In the genomic region with DNA sequence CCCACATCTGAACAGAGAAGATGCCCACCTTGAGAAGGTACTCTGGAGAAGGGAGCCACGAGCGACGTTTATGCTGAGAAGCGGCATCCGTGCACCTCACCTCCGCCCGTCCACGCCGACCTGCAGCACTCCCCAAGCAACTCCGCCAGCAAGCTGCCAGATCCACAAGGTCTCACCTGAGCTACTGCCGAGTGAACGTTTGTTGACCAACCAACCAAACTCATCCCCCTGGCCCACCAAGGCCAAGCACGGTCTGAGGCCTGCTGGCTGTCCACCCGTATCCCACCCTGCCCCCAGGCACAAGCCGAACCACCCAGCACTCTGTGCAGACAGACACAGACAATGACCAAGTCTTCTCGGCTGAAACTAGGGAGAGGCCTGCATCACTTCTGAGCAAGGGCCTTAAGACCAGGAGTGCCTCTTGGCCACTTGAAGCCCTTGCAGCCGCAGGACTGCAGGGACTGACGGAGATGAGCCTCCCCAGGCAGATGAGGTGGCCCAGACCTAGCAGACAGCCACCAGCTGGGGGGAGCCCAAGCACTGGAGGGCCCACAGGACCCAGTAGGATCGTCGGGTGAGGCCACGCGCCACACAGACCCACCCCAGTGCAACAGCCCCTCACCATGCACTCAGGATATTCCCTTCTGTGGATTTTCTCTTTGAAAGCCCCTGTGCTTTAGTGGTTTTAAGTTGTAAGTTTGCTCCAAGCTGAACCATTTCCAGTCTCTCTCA, we compare ENCODE assay signal across 21 cellular contexts. TPM values are rescaled to one million over a fixed set of nuclear protein-coding genes. Genes with fewer than 3 reads are reported as not detected.
DNase-seq lines count a peak whose midpoint lies in the region; ATAC-seq, FAIRE-seq and TF ChIP-seq lines count a peak whose summit lies in the region.
"Had no signal": no experiment of that assay in that cellular context is flagged by ENCODE, and none has a peak within 500 bp of the region (broad histone marks: within the 10 kb centered on the region; RNA-seq: fewer than 3 reads in every experiment).

No MANE protein-coding gene starts in this region.

- H3K18ac ChIP-seq in neuronal stem cell (ENCODE audit: low read length) = no peak overlapping the region

- H3K27me3 Mint-ChIP-seq in activated naive CD4-positive, alpha-beta T cell treated with anti-CD3 and anti-CD28 coated beads, Interleukin-2, amount 10 ng/mL, durations not matched to agents 7 days and 5 days = no peaks in the 10 kb centered on the region
- no peaks in the 10 kb centered on the region for H3K27me3 Mint-ChIP-seq in chondrocyte (ENCODE audit: low read depth)
- H3K27me3 Mint-ChIP-seq: CD8-positive, alpha-beta memory T cell had no signal

- H3K27ac ChIP-seq in neuronal stem cell (replicated peaks; ENCODE audit: low read length) = no peak overlapping the region
- H3K27ac ChIP-seq in upper lobe of right lung = no peak overlapping the region
- no peak overlapping the region for H3K27ac ChIP-seq in right cardiac atrium (ENCODE audit: low read length)
- H3K27ac ChIP-seq in transverse colon = no peak overlapping the region
- H3K27ac ChIP-seq: KMS-11 had no signal

- H3K27ac Mint-ChIP-seq in activated naive CD4-positive, alpha-beta T cell treated with anti-CD3 and anti-CD28 coated beads, Interleukin-2, amount 10 ng/mL, durations not matched to agents 7 days and 5 days = peak overlapping the region; percentile 24
- no peak overlapping the region for H3K27ac Mint-ChIP-seq in chondrocyte (ENCODE audit: unreplicated experiment)
- H3K27ac Mint-ChIP-seq: HFFc6 had no signal

- no peak overlapping the region for H2BK12ac ChIP-seq in neuronal stem cell (ENCODE audit: low read length)

- H4K8ac ChIP-seq in neuronal stem cell (ENCODE audit: low read depth, low read length) = no peak overlapping the region

- H3K9ac ChIP-seq in neuronal stem cell (ENCODE audit: low read depth, low read length, poor library complexity) = peak overlapping the region; percentile 12
- H3K9ac ChIP-seq: KMS-11 had no signal

- TF ChIP-seq CTCF in chondrocyte (IDR thresholded peaks at IDR 0.05) (no peak), upper lobe of right lung (IDR thresholded peaks at IDR 0.05) (no peak), transverse colon (IDR thresholded peaks at IDR 0.05) (no peak)

- no peak overlapping the region for H2AK5ac ChIP-seq in neuronal stem cell (ENCODE audit: low read depth, low read length)

- no peaks in the 10 kb centered on the region for H3K27me3 ChIP-seq in neuronal stem cell (ENCODE audit: control insufficient read depth in 3 of 3, insufficient read depth in 3 of 3, low read depth in 1 of 3, low read length in 3 of 3)
- H3K27me3 ChIP-seq in upper lobe of right lung = no peaks in the 10 kb centered on the region
- no peaks in the 10 kb centered on the region for H3K27me3 ChIP-seq in right cardiac atrium (ENCODE audit: control insufficient read depth, insufficient read depth)
- no peaks in the 10 kb centered on the region for H3K27me3 ChIP-seq in transverse colon
- H3K27me3 ChIP-seq: BE2C had no signal

- no peak overlapping the region for H2BK120ac ChIP-seq in neuronal stem cell (ENCODE audit: low read depth, low read length)

- H3K4me3 Mint-ChIP-seq in activated naive CD4-positive, alpha-beta T cell treated with anti-CD3 and anti-CD28 coated beads, Interleukin-2, amount 10 ng/mL, durations not matched to agents 7 days and 5 days = no peak overlapping the region
- H3K4me3 Mint-ChIP-seq in chondrocyte (ENCODE audit: unreplicated experiment) = no peak overlapping the region
- H3K4me3 Mint-ChIP-seq: HFFc6 had no signal

- no peak for DNase-seq in activated naive CD4-positive, alpha-beta T cell treated with anti-CD3 and anti-CD28 coated beads, Interleukin-2, amount 10 ng/mL, durations not matched to agents 7 days and 5 days
- DNase-seq in activated naive CD4-positive, alpha-beta T cell treated with anti-CD3 and anti-CD28 coated beads, Interleukin-2, amount 50 U/mL, for 16 hours = no peak
- peak; percentile 90 for DNase-seq in chondrocyte (ENCODE audit: low spot score)
- DNase-seq in neuronal stem cell (ENCODE audit: low spot score) = no peak
- peak; percentile 36 for DNase-seq in upper lobe of right lung
- DNase-seq in right cardiac atrium = no peak
- DNase-seq in RCC 7860 (ENCODE audit: low spot score) = no peak
- no peak for DNase-seq in transverse colon
- DNase-seq: BE2C; CD8-positive, alpha-beta memory T cell; DMS79 treated with DMSO at 0.1 percent for 48 hours; HFFc6; NCI-H1417 treated with DMSO at 0.1 percent for 48 hours; NCI-H187 treated with DMSO at 0.1 percent for 48 hours; NCI-H226; NCI-H524 treated with DMSO at 0.1 percent for 48 hours; RPMI8226; SIG-M5 had no signal

- H4K91ac ChIP-seq in neuronal stem cell (ENCODE audit: low read depth, low read length, poor library complexity) = no peak overlapping the region

- no peak overlapping the region for H3K4me2 ChIP-seq in neuronal stem cell (ENCODE audit: insufficient read depth, low read length, poor library complexity, severe bottlenecking)
- H3K4me2 ChIP-seq: KMS-11 had no signal

- H3K9me3 Mint-ChIP-seq in activated naive CD4-positive, alpha-beta T cell treated with anti-CD3 and anti-CD28 coated beads, Interleukin-2, amount 10 ng/mL, durations not matched to agents 7 days and 5 days = no peaks in the 10 kb centered on the region
- no peaks in the 10 kb centered on the region for H3K9me3 Mint-ChIP-seq in chondrocyte (ENCODE audit: low read depth)
- H3K9me3 Mint-ChIP-seq: CD8-positive, alpha-beta memory T cell; HFFc6 had no signal

- H3K9me3 ChIP-seq in neuronal stem cell (replicated peaks in 1 of 2; ENCODE audit: control insufficient read depth in 2 of 2, insufficient read depth in 1 of 2, low read depth in 1 of 2, low read length in 2 of 2) = peaks cover 6 to 27% of the 10 kb centered on the region in 2 donors
- H3K9me3 ChIP-seq in upper lobe of right lung = no peaks in the 10 kb centered on the region
- H3K9me3 ChIP-seq in right cardiac atrium (ENCODE audit: control insufficient read depth, low read length) = no peaks in the 10 kb centered on the region
- H3K9me3 ChIP-seq in transverse colon = no peaks in the 10 kb centered on the region

- no peak overlapping the region for H2BK15ac ChIP-seq in neuronal stem cell (ENCODE audit: low read length)

- H3K4me1 ChIP-seq in neuronal stem cell (ENCODE audit: control insufficient read depth in 2 of 2, insufficient read depth in 1 of 2, low read depth in 1 of 2, low read length in 2 of 2) (peaks cover 0 to 4% of the 10 kb centered on the region in 2 donors), upper lobe of right lung (no peaks in the 10 kb centered on the region), right cardiac atrium (ENCODE audit: control insufficient read depth, insufficient read depth, low read length) (no peaks in the 10 kb centered on the region), transverse colon (peaks cover 0 to 11% (median 0%) of the 10 kb centered on the region in 4 donors)
- H3K4me1 ChIP-seq: BE2C had no signal

- TF ChIP-seq EP300 in transverse colon (IDR thresholded peaks at IDR 0.05; ENCODE audit: low read depth) = no peak

- intact Hi-C loops in upper lobe of right lung (cut with DNase I) = no loop called here
- intact Hi-C loops in right cardiac atrium (cut with DNase I) = no loop called here
- intact Hi-C loops in transverse colon (cut with DNase I; ENCODE audit: low total_unique reads) = no loop called here

- H3K4me3 ChIP-seq in neuronal stem cell (ENCODE audit: low read length in 2 of 2) = no peak overlapping the region
- H3K4me3 ChIP-seq in upper lobe of right lung = no peak overlapping the region
- no peak overlapping the region for H3K4me3 ChIP-seq in right cardiac atrium (ENCODE audit: low read length)
- no peak overlapping the region for H3K4me3 ChIP-seq in transverse colon

- no peak for FAIRE-seq in RCC 7860 (lab: Jason Lieb, UNC)
- FAIRE-seq: A204.1, H54 had no signal

- no peak for TF ChIP-seq POLR2A in transverse colon (IDR thresholded peaks at IDR 0.05)

- no peak overlapping the region for H3K4ac ChIP-seq in neuronal stem cell (ENCODE audit: low read length)

- CTCF ChIA-PET in activated naive CD4-positive, alpha-beta T cell treated with anti-CD3 and anti-CD28 coated beads, Interleukin-2, amount 10 ng/mL, durations not matched to agents 7 days and 5 days (lab: Charles Lee) = interaction anchor here (1.0 kb wide), 1 partner anchor 43 kb away, joined by 3 read pairs; no protein-coding TSS in a partner anchor

- no peak overlapping the region for H2BK5ac ChIP-seq in neuronal stem cell (ENCODE audit: low read length)

- H2AFZ ChIP-seq in neuronal stem cell (ENCODE audit: low read length) = no peak overlapping the region

- peaks cover 1% of the 10 kb centered on the region for H3K36me3 Mint-ChIP-seq in activated naive CD4-positive, alpha-beta T cell treated with anti-CD3 and anti-CD28 coated beads, Interleukin-2, amount 10 ng/mL, durations not matched to agents 7 days and 5 days
- no peaks in the 10 kb centered on the region for H3K36me3 Mint-ChIP-seq in chondrocyte (ENCODE audit: low read depth)

- in situ Hi-C loops in transverse colon (cut with MboI; ENCODE audit: low pct_ligation_motif_present in 1 of 4, low pct_unique_long_range_greater_than_20kb in 1 of 4, low sequenced_read_pairs in 3 of 4) = no loop called here

- peaks cover 11% of the 10 kb centered on the region for H3K4me1 Mint-ChIP-seq in activated naive CD4-positive, alpha-beta T cell treated with anti-CD3 and anti-CD28 coated beads, Interleukin-2, amount 10 ng/mL, durations not matched to agents 7 days and 5 days
- H3K4me1 Mint-ChIP-seq in chondrocyte (ENCODE audit: low read depth) = peaks cover 4% of the 10 kb centered on the region

- no CpG with 5 or more reads among the region's 22 CpGs for WGBS in neuronal stem cell (ENCODE audit: extremely low coverage in 2 of 2, insufficient read length in 2 of 2, insufficient replicate concordance in 1 of 2), 2 donors
- WGBS in right cardiac atrium = 93% methylated on average over 22 of the region's 22 CpGs
- WGBS in transverse colon (ENCODE audit: low coverage in 1 of 2), 2 donors = 91 to 100% methylated on average over 3 to 21 of the region's 22 CpGs

- no peak overlapping the region for H3K23ac ChIP-seq in neuronal stem cell (ENCODE audit: low read depth, low read length, poor library complexity)

- ATAC-seq in upper lobe of right lung = no peak
- no peak for ATAC-seq in right cardiac atrium

- H3K36me3 ChIP-seq in neuronal stem cell (replicated peaks in 1 of 2; ENCODE audit: control insufficient read depth in 2 of 2, insufficient read depth in 2 of 2, low read length in 2 of 2) (peaks cover 20 to 35% of the 10 kb centered on the region in 2 donors), upper lobe of right lung (no peaks in the 10 kb centered on the region), transverse colon (no peaks in the 10 kb centered on the region)

- peaks cover 40% of the 10 kb centered on the region for H3K79me1 ChIP-seq in neuronal stem cell (ENCODE audit: low read depth, low read length)

- H3K14ac ChIP-seq in neuronal stem cell (ENCODE audit: low read length) = no peak overlapping the region

RNA-seq across cellular contexts. Expression of a gene that starts 12.1 kb away (rescaled TPM):
- total RNA-seq in chondrocyte = 11.5 to 16.3 TPM (median 14.8 TPM) in 3 replicates
- polyA plus RNA-seq in neuronal stem cell (2013, experiment 1 of 2) = 13.5 TPM
- polyA plus RNA-seq in neuronal stem cell (2013, experiment 2 of 2) = 15.0 TPM
- total RNA-seq in upper lobe of right lung = 19.6 TPM
- 10 to 100 TPM in 1 of 4 donors, 1 to 10 TPM in 3; 7.0 to 13.6 (median 8.6) TPM for total RNA-seq in right cardiac atrium
- polyA plus RNA-seq in right cardiac atrium = 3.8 TPM
- 10 to 100 TPM; 18.9 to 39.5 (median 24.3) TPM for total RNA-seq in transverse colon

Comparison
In these comparisons a context has a peak if more than half of its experiments do, and no peak if none do; other contexts are left out.
1. DNase-seq: peak in chondrocyte (single experiment) and upper lobe of right lung (single experiment); none in activated naive CD4-positive, alpha-beta T cell treated with anti-CD3 and anti-CD28 coated beads, Interleukin-2, amount 10 ng/mL, durations not matched to agents 7 days and 5 days (single experiment), activated naive CD4-positive, alpha-beta T cell treated with anti-CD3 and anti-CD28 coated beads, Interleukin-2, amount 50 U/mL, for 16 hours (single experiment), neuronal stem cell (single experiment), right cardiac atrium (0 of 3), RCC 7860 (single experiment) and transverse colon (single experiment).